In the genomic region with DNA sequence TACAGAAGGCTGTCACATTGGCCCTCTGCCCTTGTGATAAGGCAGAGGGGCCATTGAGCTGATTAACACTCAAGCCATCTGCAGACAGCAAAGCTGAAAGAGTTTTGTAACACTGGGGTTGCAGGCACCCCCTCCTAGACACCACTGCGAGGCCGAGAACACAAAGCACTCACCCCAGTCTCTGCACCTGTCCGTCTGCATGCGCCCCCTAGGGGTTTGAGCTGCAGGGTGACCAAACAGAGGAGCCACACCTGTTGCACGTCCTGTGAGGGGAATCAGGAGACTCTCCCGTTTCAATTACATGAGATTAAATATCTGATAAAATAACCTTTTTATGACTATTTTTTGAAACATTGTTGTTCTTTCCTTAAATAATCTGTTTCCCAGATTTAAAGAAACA, we compare ENCODE assay signal across 15 cellular contexts.
DNase-seq lines count a peak whose midpoint lies in the region; ATAC-seq and TF ChIP-seq lines count a peak whose summit lies in the region.
"Had no signal": no experiment of that assay in that cellular context is flagged by ENCODE, and none has a peak within 500 bp of the region (broad histone marks: within the 10 kb centered on the region; RNA-seq: fewer than 3 reads in every experiment).

No MANE protein-coding gene starts in this region.

- no peaks in the 10 kb centered on the region for H3K36me3 ChIP-seq in SK-N-SH (replicated peaks in 1 of 2; ENCODE audit: control insufficient read depth in 1 of 2, insufficient read depth in 2 of 2, low read length in 1 of 2)
- H3K36me3 ChIP-seq: SJSA1 had no signal

- H3K9ac ChIP-seq in SK-N-SH, result no peak overlapping the region

- H3K27me3 Mint-ChIP-seq in WTC11 (ENCODE audit: low read depth) (no peaks in the 10 kb centered on the region), type B pancreatic cell (no peaks in the 10 kb centered on the region)
- H3K27me3 Mint-ChIP-seq: stimulated activated naive B cell treated with anti-CD40 and anti-IgM and Interleukin-4, amounts not matched to agents 10 μg/mL and 1 μg/mL and 100 μg/mL, for 72 hours had no signal

- peaks cover 3% of the 10 kb centered on the region; the same call in 1 of the 2 replicates for H3K4me1 Mint-ChIP-seq in WTC11
- no peaks in the 10 kb centered on the region for H3K4me1 Mint-ChIP-seq in type B pancreatic cell (ENCODE audit: unreplicated experiment)
- H3K4me1 Mint-ChIP-seq: stimulated activated naive B cell treated with anti-CD40 and anti-IgM and Interleukin-4, amounts not matched to agents 10 μg/mL and 1 μg/mL and 100 μg/mL, for 72 hours had no signal

- WGBS in SK-N-SH (ENCODE audit: low lambda C conversion rate), result 0% methylated on average over 5 of the region's 6 CpGs

- H3K4me3 Mint-ChIP-seq in WTC11, result peak overlapping the region; percentile 9; the same call in 1 of the 2 replicates
- no peak overlapping the region for H3K4me3 Mint-ChIP-seq in type B pancreatic cell
- H3K4me3 Mint-ChIP-seq: stimulated activated naive B cell treated with anti-CD40 and anti-IgM and Interleukin-4, amounts not matched to agents 10 μg/mL and 1 μg/mL and 100 μg/mL, for 72 hours had no signal

- no peaks in the 10 kb centered on the region for H3F3A ChIP-seq in SK-N-SH (replicated peaks; ENCODE audit: insufficient read depth)

- CTCF ChIA-PET in SK-N-SH (lab: Yijun Ruan, JAX) (interaction anchor here (0.7 kb wide), 1 partner anchor 9 kb away, joined by 3 read pairs; no protein-coding TSS in a partner anchor), WTC11 (lab: Charles Lee) (interaction anchor here (0.6 to 1.2 kb wide), 5 partner anchors 9 to 346 kb away, joined by 3 to 5 read pairs (median 4); no protein-coding TSS in a partner anchor)

- DNase-seq in SK-N-SH (peak; percentile 14), NCI-H146 (lab: John Stamatoyannopoulos, UW) (peak; percentile 57), WTC11 (ENCODE audit: low spot score) (peak; percentile 87), type B pancreatic cell (ENCODE audit: extremely low spot score, unreplicated experiment) (no peak), putamen (ENCODE audit: low spot score) (no peak)
- DNase-seq: activated T-cell treated with anti-CD3 and anti-CD28 coated beads, Interleukin-2, amount 50 U/mL, for 48 hours; EL; NCI-H2227 treated with DMSO at 0.1 percent for 48 hours; right cardiac atrium; stimulated activated CD4-positive, alpha-beta T cell treated with anti-CD3 and anti-CD28 coated beads, Interleukin-4, amount 100 ng/mL, for 24 hours; stimulated activated naive B cell treated with anti-CD40 and anti-IgM and Interleukin-4, amounts not matched to agents 10 μg/mL and 1 μg/mL and 100 μg/mL, for 72 hours had no signal

- ATAC-seq in SK-N-SH treated with all-trans-retinoic acid at 6 μM for 48 hours (no peak), WTC11 (peak; percentile 99), GM18873 (IDR thresholded peaks at IDR 0.05; ENCODE audit: low FRiP score, unreplicated experiment) (no peak), GM19463 (IDR thresholded peaks at IDR 0.05; ENCODE audit: unreplicated experiment) (no peak)
- ATAC-seq: right cardiac atrium had no signal

- no peaks in the 10 kb centered on the region for H4K20me1 ChIP-seq in SK-N-SH (ENCODE audit: insufficient read depth)

- H2AFZ ChIP-seq in SK-N-SH (ENCODE audit: low read depth), result no peak overlapping the region

- no peaks in the 10 kb centered on the region for H3K79me2 ChIP-seq in SK-N-SH (ENCODE audit: insufficient read depth)

- no peak for TF ChIP-seq RAD21 in SK-N-SH (IDR thresholded peaks at IDR 0.05; ENCODE audit: low read length)

- no peaks in the 10 kb centered on the region for H3K27me3 ChIP-seq in SK-N-SH (ENCODE audit: insufficient read depth)
- H3K27me3 ChIP-seq: SJSA1 had no signal

- no peak overlapping the region for H3K4me2 ChIP-seq in SK-N-SH

- H3K27ac ChIP-seq in SK-N-SH (ENCODE audit: low read depth in 2 of 2, low read length in 1 of 2), result no peak overlapping the region
- H3K27ac ChIP-seq: SJSA1 had no signal

- no peak for TF ChIP-seq EP300 in SK-N-SH (IDR thresholded peaks at IDR 0.05; ENCODE audit: borderline replicate concordance in 1 of 2, low read depth in 1 of 2, low read length in 1 of 2)

- H3K36me3 Mint-ChIP-seq in WTC11, result peaks cover 26% of the 10 kb centered on the region
- H3K36me3 Mint-ChIP-seq in type B pancreatic cell, result no peaks in the 10 kb centered on the region
- H3K36me3 Mint-ChIP-seq: stimulated activated naive B cell treated with anti-CD40 and anti-IgM and Interleukin-4, amounts not matched to agents 10 μg/mL and 1 μg/mL and 100 μg/mL, for 72 hours had no signal

- no peaks in the 10 kb centered on the region for H3K9me3 ChIP-seq in SK-N-SH
- H3K9me3 ChIP-seq: SJSA1 had no signal

- no peak overlapping the region for H3K4me3 ChIP-seq in SK-N-SH (ENCODE audit: low read depth in 2 of 2, low read length in 1 of 2)
- H3K4me3 ChIP-seq: SJSA1 had no signal

- no peaks in the 10 kb centered on the region for H3K9me2 ChIP-seq in SK-N-SH

- H3K4me1 ChIP-seq in SK-N-SH (ENCODE audit: control insufficient read depth in 1 of 2, insufficient read depth in 2 of 2, low read depth in 1 of 2, low read length in 1 of 2), result no peaks in the 10 kb centered on the region
- H3K4me1 ChIP-seq: SJSA1 had no signal

- TF ChIP-seq CTCF in SK-N-SH (IDR thresholded peaks at IDR 0.05) (peak; percentile 48), WTC11 (IDR thresholded peaks at IDR 0.05) (peak; percentile 71), type B pancreatic cell (conservative IDR thresholded peaks at IDR 0.05) (peak; percentile 53)

- peaks cover 48% of the 10 kb centered on the region for H3K9me3 Mint-ChIP-seq in WTC11
- peaks cover 13% of the 10 kb centered on the region for H3K9me3 Mint-ChIP-seq in type B pancreatic cell

- POLR2A ChIA-PET in SK-N-SH (lab: Yijun Ruan, JAX) (no interaction called here), WTC11 (lab: Charles Lee) (no interaction called here)

- H3K27ac Mint-ChIP-seq in WTC11 (no peak overlapping the region), type B pancreatic cell (no peak overlapping the region)
- H3K27ac Mint-ChIP-seq: stimulated activated naive B cell treated with anti-CD40 and anti-IgM and Interleukin-4, amounts not matched to agents 10 μg/mL and 1 μg/mL and 100 μg/mL, for 72 hours had no signal

TF ChIP-seq in SK-N-SH, 30 proteins besides CTCF, POLR2A, EP300 and RAD21:
- TF ChIP-seq FOSL2 (IDR thresholded peaks at IDR 0.05; ENCODE audit: borderline replicate concordance, low read depth) (no peak), JUND (IDR thresholded peaks at IDR 0.05) (no peak), FOXJ3 (CRISPR knock-in tag; IDR thresholded peaks at IDR 0.05) (no peak), GATA2 (CRISPR knock-in tag; IDR thresholded peaks at IDR 0.05) (no peak)

TF ChIP-seq in SK-N-SH treated with all-trans-retinoic acid at 6 μM for 48 hours, 23 proteins besides CTCF, POLR2A, EP300 and RAD21:
- TF ChIP-seq ZNF565 (CRISPR knock-in tag; conservative IDR thresholded peaks at IDR 0.05; ENCODE audit: low read depth), result no peak
- TF ChIP-seq RARB (CRISPR knock-in tag; IDR thresholded peaks at IDR 0.05), result no peak
- TF ChIP-seq ZNF70 (CRISPR knock-in tag; IDR thresholded peaks at IDR 0.05), result no peak
- no peak for TF ChIP-seq BACH2 (CRISPR knock-in tag; IDR thresholded peaks at IDR 0.05; ENCODE audit: borderline replicate concordance)
- no peak for TF ChIP-seq ZNF8 (CRISPR knock-in tag; IDR thresholded peaks at IDR 0.05)
- no peak for TF ChIP-seq ARNTL (CRISPR knock-in tag; IDR thresholded peaks at IDR 0.05; ENCODE audit: borderline replicate concordance, low read depth)

TF ChIP-seq in WTC11, 78 proteins besides CTCF, POLR2A, EP300 and RAD21:
- TF ChIP-seq ZBTB21 (CRISPR knock-in tag; IDR thresholded peaks at IDR 0.05; ENCODE audit: borderline replicate concordance), result 0 out of 2 replicates have a peak, but pooled peaks have one; percentile 44
- TF ChIP-seq ETV6 (CRISPR knock-in tag; IDR thresholded peaks at IDR 0.05), result no peak
TF ChIP-seq in WTC11: peak in this region for 1.

Comparison
In these comparisons a context has a peak if more than half of its experiments do, and no peak if none do; other contexts are left out.
1. DNase-seq: peak in SK-N-SH (single experiment), NCI-H146 (single experiment) and WTC11 (single experiment); none in type B pancreatic cell (single experiment) and putamen (single experiment).
2. Peak in every context shown above with its lines, with median percentiles within 50 percentile points of each other: CTCF ChIP-seq.